Comparison of ENCODE assay signal across 8 cellular contexts in genomic region chr1:165696625-165697100, GRCh38. TPM values are rescaled to one million over a fixed set of nuclear protein-coding genes. Genes with fewer than 3 reads are reported as not detected.
DNase-seq lines count a peak whose midpoint lies in the region; ATAC-seq and TF ChIP-seq lines count a peak whose summit lies in the region.

No MANE protein-coding gene starts in this region.

- peaks cover 35% of the 10 kb centered on the region for H3K4me1 Mint-ChIP-seq in activated B cell treated with CpG ODN at 0.5 μM for 24 hours

- CTCF ChIA-PET in activated B cell treated with CpG ODN at 0.5 μM for 24 hours (lab: Charles Lee): interaction anchor here (0.5 kb wide), 1 partner anchor 9 kb away, joined by 3 read pairs; no protein-coding TSS in a partner anchor

- no peaks in the 10 kb centered on the region for H3K9me3 Mint-ChIP-seq in activated B cell treated with CpG ODN at 0.5 μM for 24 hours

- H3K36me3 Mint-ChIP-seq in activated B cell treated with CpG ODN at 0.5 μM for 24 hours (ENCODE audit: low read depth): peaks cover 30% of the 10 kb centered on the region

- peak overlapping the region; percentile 10 to 41 (median 26) for H3K27ac ChIP-seq in sigmoid colon

- H3K4me3 Mint-ChIP-seq in activated B cell treated with CpG ODN at 0.5 μM for 24 hours: peak overlapping the region; percentile 26

- TF ChIP-seq CTCF in activated B cell treated with CpG ODN at 0.5 μM for 24 hours (IDR thresholded peaks at IDR 0.05): no peak
- no peak for TF ChIP-seq CTCF in sigmoid colon (IDR thresholded peaks at IDR 0.05)

- H3K9me3 ChIP-seq in sigmoid colon: no peaks in the 10 kb centered on the region

- no peaks in the 10 kb centered on the region for H3K27me3 ChIP-seq in sigmoid colon

- WGBS in sigmoid colon, 2 donors: 8 to 17% methylated on average over 2 of the region's 2 CpGs

- peaks cover 0 to 32% (median 23%) of the 10 kb centered on the region in 4 donors for H3K4me1 ChIP-seq in sigmoid colon

- peak overlapping the region; percentile 19 for H3K27ac Mint-ChIP-seq in activated B cell treated with CpG ODN at 0.5 μM for 24 hours

- no peak overlapping the region for H3K4me3 ChIP-seq in sigmoid colon

- TF ChIP-seq EP300 in sigmoid colon (IDR thresholded peaks at IDR 0.05): no peak

- H3K36me3 ChIP-seq in sigmoid colon: peaks cover 0 to 5% (median 0%) of the 10 kb centered on the region in 4 donors

- intact Hi-C loops in Right ventricle myocardium inferior (cut with DNase I) (loop anchor here (5.0 kb wide), 1 partner anchor 99 kb away; no protein-coding TSS in a partner anchor), cardiac septum (cut with DNase I) (loop anchor here (5.0 kb wide), 2 partner anchors 94 to 471 kb away; partner anchors contain the start of gene FAM78B), activated B cell treated with CpG ODN at 0.5 μM for 24 hours (cut with micrococcal nuclease) (loop anchor here (5.0 kb wide), 2 partner anchors 99 to 216 kb away; no protein-coding TSS in a partner anchor), sigmoid colon (cut with DNase I) (loop anchor here (5.0 kb wide), 3 partner anchors 94 to 1281 kb away; partner anchors contain the start of genes ILDR2 and UCK2)

- POLR2A ChIA-PET in activated B cell treated with CpG ODN at 0.5 μM for 24 hours (lab: Charles Lee): no interaction called here

- peak; percentile 59 for ATAC-seq in Right ventricle myocardium inferior
- no peak for ATAC-seq in activated B cell treated with CpG ODN at 0.5 μM for 24 hours (ENCODE audit: low read depth)

- H3K27me3 Mint-ChIP-seq in activated B cell treated with CpG ODN at 0.5 μM for 24 hours: peaks cover 4% of the 10 kb centered on the region

- no peak for DNase-seq in Right ventricle myocardium inferior (ENCODE audit: missing footprints)
- no peak for DNase-seq in cardiac septum (ENCODE audit: low spot score)
- no peak for DNase-seq in activated B cell treated with CpG ODN at 0.5 μM for 24 hours
- DNase-seq in glomerular visceral epithelial cell (ENCODE audit: extremely low spot score): peak; percentile 42
- no peak for DNase-seq in sigmoid colon
- DNase-seq in NCI-H1092 treated with DMSO at 0.1 percent for 48 hours (lab: John Stamatoyannopoulos, UW): no peak
- no peak for DNase-seq in activated CD4-positive, alpha-beta T cell treated with anti-CD3 and anti-CD28 coated beads for 4 hours
- no peak for DNase-seq in islet precursor cell

- TF ChIP-seq POLR2A in sigmoid colon (IDR thresholded peaks at IDR 0.05): no peak

RNA-seq across cellular contexts. Expression of gene ALDH9A1, which starts 1.7 kb away (rescaled TPM):
- total RNA-seq in Right ventricle myocardium inferior (57.3 TPM), cardiac septum (61.3 TPM), activated B cell treated with CpG ODN at 0.5 μM for 24 hours (30.3 and 35.8 TPM in 2 replicates), sigmoid colon (10 to 100 TPM; 59.4 to 98.5 (median 86.9) TPM)
- polyA plus RNA-seq in sigmoid colon: 10 to 100 TPM; 39.5 to 53.5 (median 42.8) TPM
